ENCODE assay signal across 1 cellular context in the genomic region with DNA sequence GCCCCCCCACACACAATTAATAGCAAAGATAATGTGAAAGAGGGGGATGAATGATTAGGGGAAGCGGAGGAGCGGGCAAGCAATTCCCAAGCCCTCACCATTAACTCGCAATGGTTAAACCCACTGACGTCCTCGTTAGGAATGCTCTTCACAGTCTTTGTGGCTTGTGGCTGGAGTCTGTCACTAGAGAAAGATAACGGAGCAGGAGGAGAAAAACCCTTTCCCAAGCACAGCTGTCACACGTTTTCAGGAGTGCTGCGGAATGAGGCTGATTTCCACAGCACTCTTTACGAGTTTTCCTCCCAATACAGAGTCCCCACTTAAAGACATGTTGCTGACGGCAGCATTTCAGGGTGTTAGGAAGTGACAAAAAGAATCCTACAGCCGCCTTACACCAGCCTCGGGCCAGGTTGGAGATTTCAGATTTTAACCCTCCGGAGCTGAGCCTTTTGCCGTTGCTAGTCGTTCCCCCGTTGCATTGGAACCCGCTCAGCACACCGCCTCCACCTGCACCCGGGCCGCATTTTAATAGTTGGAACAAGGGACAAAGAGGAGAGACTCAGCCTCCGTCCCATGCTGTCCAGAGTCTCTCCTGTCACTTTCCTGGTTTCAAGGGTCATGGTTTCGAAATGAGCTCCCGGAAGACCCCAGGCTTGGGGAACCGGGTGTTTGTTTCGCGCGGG.
TF ChIP-seq lines count a peak whose summit lies in the region.

No MANE protein-coding gene starts in this region.

TF ChIP-seq in H1, 55 proteins besides CTCF, POLR2A, EP300 and RAD21 (continued from another document):
- no peak for TF ChIP-seq RXRA (IDR thresholded peaks at IDR 0.05; ENCODE audit: insufficient read depth, low read depth, low read length)
- no peak for TF ChIP-seq SP4 (IDR thresholded peaks at IDR 0.05; ENCODE audit: low read length)
- TF ChIP-seq TBP (IDR thresholded peaks at IDR 0.05; ENCODE audit: low read depth, low read length) = no peak
- no peak for TF ChIP-seq YY1 (IDR thresholded peaks at IDR 0.05; ENCODE audit: low read depth, low read length)
